Comparison of ENCODE assay signal across 11 cellular contexts in genomic region chrX:72304877-72305276, GRCh38. TPM values are rescaled to one million over a fixed set of nuclear protein-coding genes. Genes with fewer than 3 reads are reported as not detected.
DNase-seq lines count a peak whose midpoint lies in the region; ATAC-seq and TF ChIP-seq lines count a peak whose summit lies in the region.
"Had no signal": no experiment of that assay in that cellular context is flagged by ENCODE, and none has a peak within 500 bp of the region (broad histone marks: within the 10 kb centered on the region; RNA-seq: fewer than 3 reads in every experiment).

No MANE protein-coding gene starts in this region.

- no peak for TF ChIP-seq CTCF in lower lobe of right lung (IDR thresholded peaks at IDR 0.05)
- no peak for TF ChIP-seq CTCF in suprapubic skin (IDR thresholded peaks at IDR 0.05)

- H3K4me3 ChIP-seq in lower lobe of right lung (peak overlapping the region; percentile 60), suprapubic skin (peak overlapping the region; percentile 61)
- H3K4me3 ChIP-seq: K562 had no signal

- peak overlapping the region; percentile 23 for H3K4me3 Mint-ChIP-seq in activated naive CD4-positive, alpha-beta T cell treated with anti-CD3 and anti-CD28 coated beads for 36 hours
- peak overlapping the region; percentile 37 for H3K4me3 Mint-ChIP-seq in activated naive CD8-positive, alpha-beta T cell treated with anti-CD3 and anti-CD28 coated beads for 36 hours

- CTCF ChIA-PET in activated naive CD4-positive, alpha-beta T cell treated with anti-CD3 and anti-CD28 coated beads for 36 hours (lab: Charles Lee), result no interaction called here

- no peak for TF ChIP-seq EP300 in suprapubic skin (IDR thresholded peaks at IDR 0.05)

- peaks cover 47% of the 10 kb centered on the region for H3K27me3 Mint-ChIP-seq in activated naive CD4-positive, alpha-beta T cell treated with anti-CD3 and anti-CD28 coated beads for 36 hours (ENCODE audit: low read depth)
- peaks cover 66% of the 10 kb centered on the region for H3K27me3 Mint-ChIP-seq in activated naive CD8-positive, alpha-beta T cell treated with anti-CD3 and anti-CD28 coated beads for 36 hours

- peaks cover 20% of the 10 kb centered on the region for H3K4me1 Mint-ChIP-seq in activated naive CD4-positive, alpha-beta T cell treated with anti-CD3 and anti-CD28 coated beads for 36 hours (ENCODE audit: low read depth)
- H3K4me1 Mint-ChIP-seq in activated naive CD8-positive, alpha-beta T cell treated with anti-CD3 and anti-CD28 coated beads for 36 hours, result peaks cover 15% of the 10 kb centered on the region

- no peaks in the 10 kb centered on the region for H3K9me3 ChIP-seq in lower lobe of right lung
- H3K9me3 ChIP-seq in suprapubic skin, result no peaks in the 10 kb centered on the region
- H3K9me3 ChIP-seq: SJSA1 had no signal

- no peak for TF ChIP-seq POLR2A in suprapubic skin (IDR thresholded peaks at IDR 0.05)

- H3K27ac ChIP-seq in lower lobe of right lung (no peak overlapping the region), suprapubic skin (no peak overlapping the region)
- H3K27ac ChIP-seq: SJSA1 had no signal

- no peaks in the 10 kb centered on the region for H3K36me3 Mint-ChIP-seq in activated naive CD4-positive, alpha-beta T cell treated with anti-CD3 and anti-CD28 coated beads for 36 hours (ENCODE audit: low read depth)
- H3K36me3 Mint-ChIP-seq in activated naive CD8-positive, alpha-beta T cell treated with anti-CD3 and anti-CD28 coated beads for 36 hours, result no peaks in the 10 kb centered on the region

- no peak overlapping the region for H3K27ac Mint-ChIP-seq in activated naive CD4-positive, alpha-beta T cell treated with anti-CD3 and anti-CD28 coated beads for 36 hours
- no peak overlapping the region for H3K27ac Mint-ChIP-seq in activated naive CD8-positive, alpha-beta T cell treated with anti-CD3 and anti-CD28 coated beads for 36 hours

- no peaks in the 10 kb centered on the region for H3K9me3 Mint-ChIP-seq in activated naive CD4-positive, alpha-beta T cell treated with anti-CD3 and anti-CD28 coated beads for 36 hours
- no peaks in the 10 kb centered on the region for H3K9me3 Mint-ChIP-seq in activated naive CD8-positive, alpha-beta T cell treated with anti-CD3 and anti-CD28 coated beads for 36 hours

- H3K36me3 ChIP-seq in lower lobe of right lung (no peaks in the 10 kb centered on the region), suprapubic skin (no peaks in the 10 kb centered on the region)
- H3K36me3 ChIP-seq: SJSA1 had no signal

- H3K27me3 ChIP-seq in lower lobe of right lung (ENCODE audit: low read depth) (peaks cover 28% of the 10 kb centered on the region), suprapubic skin (peaks cover 26% of the 10 kb centered on the region)

- DNase-seq in activated naive CD4-positive, alpha-beta T cell treated with anti-CD3 and anti-CD28 coated beads for 36 hours, result no peak
- DNase-seq in activated naive CD4-positive, alpha-beta T cell (lab: John Stamatoyannopoulos, UW), result no peak
- DNase-seq in activated naive CD8-positive, alpha-beta T cell treated with anti-CD3 and anti-CD28 coated beads for 36 hours, result no peak
- DNase-seq in lower lobe of right lung, result no peak
- DNase-seq in suprapubic skin (ENCODE audit: low spot score in 2 of 2), result no peak
- DNase-seq in DMS79 (lab: John Stamatoyannopoulos, UW), result no peak
- no peak for DNase-seq in NCI-H2081 (lab: John Stamatoyannopoulos, UW)
- DNase-seq in effector CD4-positive, alpha-beta T cell, result no peak
- DNase-seq: kidney glomerular epithelial cell had no signal

- intact Hi-C loops in activated naive CD4-positive, alpha-beta T cell treated with anti-CD3 and anti-CD28 coated beads for 36 hours (cut with micrococcal nuclease), result loop anchor here (5.0 kb wide), 1 partner anchor 317 kb away; no protein-coding TSS in a partner anchor
- intact Hi-C loops in lower lobe of right lung (cut with DNase I), result no loop called here

- no peak for ATAC-seq in lower lobe of right lung
- ATAC-seq: K562 had no signal

- WGBS in suprapubic skin, result 19% methylated on average over 25 of the region's 26 CpGs

- H3K4me1 ChIP-seq in lower lobe of right lung (peaks cover 22% of the 10 kb centered on the region), suprapubic skin (peaks cover 39% of the 10 kb centered on the region)

RNA-seq across cellular contexts. Expression of gene CITED1, which starts 0.8 kb away (rescaled TPM):
- total RNA-seq in activated naive CD4-positive, alpha-beta T cell treated with anti-CD3 and anti-CD28 coated beads for 36 hours, result not detected
- not detected for total RNA-seq in activated naive CD8-positive, alpha-beta T cell treated with anti-CD3 and anti-CD28 coated beads for 36 hours
- total RNA-seq in lower lobe of right lung, result 0.65 TPM
- total RNA-seq in suprapubic skin, result 1 to 10 TPM in 1 of 4 donors, under 1 TPM in 1, not detected in 2; 0.76 to 3.0 TPM

RNA-seq across cellular contexts. Expression of gene RPS4X, which starts 27.8 kb away (rescaled TPM):
- total RNA-seq in activated naive CD4-positive, alpha-beta T cell treated with anti-CD3 and anti-CD28 coated beads for 36 hours, result 1,000 to 10,000 TPM; 1,429 to 1,503 TPM
- total RNA-seq in activated naive CD8-positive, alpha-beta T cell treated with anti-CD3 and anti-CD28 coated beads for 36 hours, result 1,000 to 10,000 TPM; 1,252 to 1,255 TPM
- total RNA-seq in lower lobe of right lung (629 TPM), suprapubic skin (1,000 to 10,000 TPM in 3 of 4 donors, 100 to 1,000 TPM in 1; 982 to 1,719 (median 1,242) TPM)
